9 cellular contexts compared by ENCODE assay signal in the genomic region with DNA sequence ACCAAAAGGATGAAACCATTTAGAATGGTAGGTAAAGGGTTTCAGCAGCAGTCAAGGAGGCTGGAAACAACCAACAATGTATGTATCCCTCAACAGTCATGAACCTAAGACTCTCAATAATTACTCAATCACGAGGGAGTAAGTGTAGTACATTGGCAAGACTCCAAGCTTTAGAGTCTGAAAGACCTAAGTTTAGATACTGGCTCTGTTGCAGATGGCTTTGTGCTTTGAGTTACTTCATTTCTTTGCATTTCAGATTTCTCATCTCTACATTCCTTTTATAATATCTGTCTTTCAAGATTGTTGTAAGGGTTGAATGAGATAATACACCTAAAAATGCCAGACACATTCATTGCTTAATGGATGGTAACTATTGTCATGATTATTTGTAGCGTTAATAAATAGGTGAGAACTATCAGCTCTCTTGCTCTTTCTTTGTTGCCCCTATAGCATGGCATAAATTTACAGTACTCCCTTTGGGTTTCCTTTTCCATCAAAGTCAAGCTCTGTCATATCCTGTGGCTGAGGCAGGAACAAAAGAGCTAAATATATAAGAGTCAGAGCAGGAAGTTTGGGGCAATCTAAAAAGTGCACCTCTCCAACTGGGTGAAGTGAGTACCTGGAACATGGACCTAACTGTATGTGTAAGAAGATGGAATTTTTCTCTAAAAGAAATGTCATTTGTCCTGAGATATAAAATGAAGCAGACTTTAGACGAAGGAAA.
A peak's percentile ranks its signal among the peaks of the same experiment; 100 is the strongest.
DNase-seq lines count a peak whose midpoint lies in the region; ATAC-seq and TF ChIP-seq lines count a peak whose summit lies in the region.
"Had no signal": no experiment of that assay in that cellular context is flagged by ENCODE, and none has a peak within 500 bp of the region (broad histone marks: within the 10 kb centered on the region; RNA-seq: fewer than 3 reads in every experiment).

No MANE protein-coding gene starts in this region.

- H3K9me3 ChIP-seq in breast epithelium: no peaks in the 10 kb centered on the region

- no peaks in the 10 kb centered on the region for H3K36me3 ChIP-seq in breast epithelium

- POLR2A ChIA-PET in MCF 10A (lab: Yijun Ruan, JAX): interaction anchor here (0.6 to 0.9 kb wide), 2 partner anchors 18 to 190 kb away, joined by 3 read pairs; no protein-coding TSS in a partner anchor

- peak; percentile 36 for ATAC-seq in HG03066 (IDR thresholded peaks at IDR 0.05; ENCODE audit: low read depth, unreplicated experiment)
- no peak for ATAC-seq in stimulated activated memory B cell treated with anti-CD40 and anti-IgM and Interleukin-4, amounts not matched to agents 10 μg/mL and 1 μg/mL and 100 μg/mL, for 72 hours
- ATAC-seq in HG02981 (IDR thresholded peaks at IDR 0.05; ENCODE audit: unreplicated experiment): no peak

- no peak overlapping the region for H3K4me3 Mint-ChIP-seq in MCF 10A (ENCODE audit: unreplicated experiment)
- H3K4me3 Mint-ChIP-seq in activated T-helper 2 cell treated with anti-CD3 and anti-CD28 coated beads, Interferon-gamma antibody, Interleukin-2, Interleukin-4, amounts not matched to agents 10 μg/mL and 5 μg/mL and 100 μg/mL, durations not matched to agents 14 hours and 24 hours and 36 hours (ENCODE audit: low read depth): no peak overlapping the region
- H3K4me3 Mint-ChIP-seq in stimulated activated memory B cell treated with anti-CD40 and anti-IgM and Interleukin-4, amounts not matched to agents 10 μg/mL and 1 μg/mL and 100 μg/mL, for 72 hours: no peak overlapping the region

- H3K4me1 Mint-ChIP-seq in MCF 10A (ENCODE audit: insufficient read depth, unreplicated experiment): no peaks in the 10 kb centered on the region
- H3K4me1 Mint-ChIP-seq in activated T-helper 2 cell treated with anti-CD3 and anti-CD28 coated beads, Interferon-gamma antibody, Interleukin-2, Interleukin-4, amounts not matched to agents 10 μg/mL and 5 μg/mL and 100 μg/mL, durations not matched to agents 14 hours and 24 hours and 36 hours (ENCODE audit: low read depth): peaks cover 16% of the 10 kb centered on the region
- peaks cover 41% of the 10 kb centered on the region for H3K4me1 Mint-ChIP-seq in stimulated activated memory B cell treated with anti-CD40 and anti-IgM and Interleukin-4, amounts not matched to agents 10 μg/mL and 1 μg/mL and 100 μg/mL, for 72 hours

- no peaks in the 10 kb centered on the region for H3K27me3 ChIP-seq in breast epithelium

- no peak overlapping the region for H3K4me3 ChIP-seq in breast epithelium

- BruUV-seq in MCF 10A (replicated peaks; lab: Mats Ljungman, UMichigan): no TSS peak

- H3K27me3 Mint-ChIP-seq in MCF 10A (ENCODE audit: insufficient read depth, unreplicated experiment): no peaks in the 10 kb centered on the region
- no peaks in the 10 kb centered on the region for H3K27me3 Mint-ChIP-seq in activated T-helper 2 cell treated with anti-CD3 and anti-CD28 coated beads, Interferon-gamma antibody, Interleukin-2, Interleukin-4, amounts not matched to agents 10 μg/mL and 5 μg/mL and 100 μg/mL, durations not matched to agents 14 hours and 24 hours and 36 hours (ENCODE audit: low read depth)
- no peaks in the 10 kb centered on the region for H3K27me3 Mint-ChIP-seq in stimulated activated memory B cell treated with anti-CD40 and anti-IgM and Interleukin-4, amounts not matched to agents 10 μg/mL and 1 μg/mL and 100 μg/mL, for 72 hours

- H3K27ac ChIP-seq in breast epithelium: no peak overlapping the region

- no peaks in the 10 kb centered on the region for H3K4me1 ChIP-seq in breast epithelium

- intact Hi-C loops in MCF 10A (cut with micrococcal nuclease): loop anchor here (5.0 kb wide), 1 partner anchor 1168 kb away; no protein-coding TSS in a partner anchor
- intact Hi-C loops in breast epithelium (cut with DNase I; ENCODE audit: low total_unique reads): no loop called here
- intact Hi-C loops in activated T-helper 2 cell treated with anti-CD3 and anti-CD28 coated beads, Interferon-gamma antibody, Interleukin-2, Interleukin-4, amounts not matched to agents 10 μg/mL and 5 μg/mL and 100 μg/mL, durations not matched to agents 14 hours and 24 hours and 36 hours (cut with micrococcal nuclease): loop anchor here (1.0 to 5.0 kb wide), 2 partner anchors 212 to 508 kb away; no protein-coding TSS in a partner anchor

- CTCF ChIA-PET in MCF 10A (lab: Yijun Ruan, JAX): interaction anchor here (0.6 to 1.1 kb wide), 2 partner anchors 13 to 125 kb away, joined by 3 read pairs; no protein-coding TSS in a partner anchor

- DNase-seq in MCF 10A (ENCODE audit: unreplicated experiment) (peak; percentile 65), breast epithelium (ENCODE audit: low spot score in 2 of 2) (no peak), UCSD-AML1 (lab: John Stamatoyannopoulos, UW; ENCODE audit: unreplicated experiment) (no peak), GM19238 (ENCODE audit: insufficient read length, low spot score) (no peak)
- DNase-seq in activated T-helper 2 cell treated with anti-CD3 and anti-CD28 coated beads, Interferon-gamma antibody, Interleukin-2, Interleukin-4, amounts not matched to agents 10 μg/mL and 5 μg/mL and 100 μg/mL, durations not matched to agents 14 hours and 24 hours and 36 hours (ENCODE audit: low spot score): no peak
- DNase-seq: activated gamma-delta T cell had no signal

- H3K27ac Mint-ChIP-seq in MCF 10A (ENCODE audit: low read depth, unreplicated experiment): no peak overlapping the region
- peak overlapping the region; percentile 76 for H3K27ac Mint-ChIP-seq in activated T-helper 2 cell treated with anti-CD3 and anti-CD28 coated beads, Interferon-gamma antibody, Interleukin-2, Interleukin-4, amounts not matched to agents 10 μg/mL and 5 μg/mL and 100 μg/mL, durations not matched to agents 14 hours and 24 hours and 36 hours
- H3K27ac Mint-ChIP-seq in stimulated activated memory B cell treated with anti-CD40 and anti-IgM and Interleukin-4, amounts not matched to agents 10 μg/mL and 1 μg/mL and 100 μg/mL, for 72 hours: peak overlapping the region; percentile 88

- no peaks in the 10 kb centered on the region for H3K36me3 Mint-ChIP-seq in MCF 10A (ENCODE audit: insufficient read depth, unreplicated experiment)
- no peaks in the 10 kb centered on the region for H3K36me3 Mint-ChIP-seq in activated T-helper 2 cell treated with anti-CD3 and anti-CD28 coated beads, Interferon-gamma antibody, Interleukin-2, Interleukin-4, amounts not matched to agents 10 μg/mL and 5 μg/mL and 100 μg/mL, durations not matched to agents 14 hours and 24 hours and 36 hours (ENCODE audit: low read depth)
- H3K36me3 Mint-ChIP-seq in stimulated activated memory B cell treated with anti-CD40 and anti-IgM and Interleukin-4, amounts not matched to agents 10 μg/mL and 1 μg/mL and 100 μg/mL, for 72 hours: no peaks in the 10 kb centered on the region

- H3K9me3 Mint-ChIP-seq in MCF 10A (ENCODE audit: unreplicated experiment): no peaks in the 10 kb centered on the region
- H3K9me3 Mint-ChIP-seq in activated T-helper 2 cell treated with anti-CD3 and anti-CD28 coated beads, Interferon-gamma antibody, Interleukin-2, Interleukin-4, amounts not matched to agents 10 μg/mL and 5 μg/mL and 100 μg/mL, durations not matched to agents 14 hours and 24 hours and 36 hours: no peaks in the 10 kb centered on the region
- H3K9me3 Mint-ChIP-seq in stimulated activated memory B cell treated with anti-CD40 and anti-IgM and Interleukin-4, amounts not matched to agents 10 μg/mL and 1 μg/mL and 100 μg/mL, for 72 hours: no peaks in the 10 kb centered on the region

- TF ChIP-seq POLR2A in breast epithelium (IDR thresholded peaks at IDR 0.05): no peak

- TF ChIP-seq CTCF in MCF 10A (IDR thresholded peaks at IDR 0.05; ENCODE audit: unreplicated experiment): no peak
- TF ChIP-seq CTCF in breast epithelium (IDR thresholded peaks at IDR 0.05): no peak
